1 cellular context compared by ENCODE assay signal in genomic region chr5:163498886-163499285, GRCh38.
TF ChIP-seq lines count a peak whose summit lies in the region.

No MANE protein-coding gene starts in this region.

TF ChIP-seq in HepG2, 621 proteins besides CTCF, POLR2A, EP300 and RAD21:
- TF ChIP-seq SP140L (CRISPR knock-in tag; IDR thresholded peaks at IDR 0.05; ENCODE audit: borderline replicate concordance) (no peak), ZNF878 (CRISPR knock-in tag; IDR thresholded peaks at IDR 0.05) (no peak), DR1 (CRISPR knock-in tag; IDR thresholded peaks at IDR 0.05) (no peak), ZHX2 (IDR thresholded peaks at IDR 0.05; ENCODE audit: low read depth) (no peak), ZHX2 (CRISPR knock-in tag; IDR thresholded peaks at IDR 0.05; ENCODE audit: borderline replicate concordance) (no peak), JUN (CRISPR knock-in tag; IDR thresholded peaks at IDR 0.05) (no peak), ZGPAT (CRISPR knock-in tag; IDR thresholded peaks at IDR 0.05) (no peak), ZNF598 (CRISPR knock-in tag; IDR thresholded peaks at IDR 0.05; ENCODE audit: borderline replicate concordance) (no peak), ZNF713 (CRISPR knock-in tag; IDR thresholded peaks at IDR 0.05) (no peak), ZBTB1 (CRISPR knock-in tag; IDR thresholded peaks at IDR 0.05; ENCODE audit: borderline replicate concordance) (no peak), TBX3 (IDR thresholded peaks at IDR 0.05; ENCODE audit: borderline replicate concordance) (no peak), DMAP1 (CRISPR knock-in tag; IDR thresholded peaks at IDR 0.05) (no peak)
TF ChIP-seq in HepG2: peak in this region for 0.
